ENCODE assay signal across 8 cellular contexts in genomic region chr7:123747089-123747488, GRCh38. TPM values are rescaled to one million over a fixed set of nuclear protein-coding genes. Genes with fewer than 3 reads are reported as not detected.
DNase-seq lines count a peak whose midpoint lies in the region; ATAC-seq and TF ChIP-seq lines count a peak whose summit lies in the region.

No MANE protein-coding gene starts in this region.

- BruUV-seq in IMR-90 (replicated peaks; lab: Mats Ljungman, UMichigan) (TSS peak; percentile 39), MCF 10A (replicated peaks; lab: Mats Ljungman, UMichigan) (TSS peak; percentile 29)

- H3K4me1 ChIP-seq in IMR-90 (ENCODE audit: control insufficient read depth, insufficient read depth, low read length) = peaks cover 2% of the 10 kb centered on the region; the same call in 1 of the 2 replicates
- peaks cover 26 to 53% of the 10 kb centered on the region in 2 donors for H3K4me1 ChIP-seq in muscle layer of duodenum (ENCODE audit: control insufficient read depth in 1 of 2, insufficient read depth in 2 of 2, low read length in 2 of 2)

- no peak overlapping the region for H3K18ac ChIP-seq in IMR-90 (ENCODE audit: low read depth, low read length)

- TF ChIP-seq RAD21 in IMR-90 (IDR thresholded peaks at IDR 0.05; ENCODE audit: low read length) = no peak

- H3K4me3 Mint-ChIP-seq in MCF 10A (ENCODE audit: unreplicated experiment) = peak overlapping the region; percentile 98

- no peaks in the 10 kb centered on the region for H3K9me3 Mint-ChIP-seq in MCF 10A (ENCODE audit: unreplicated experiment)

- dilution Hi-C loops in IMR-90 (cut with HindIII; ENCODE audit: low sequenced_read_pairs, unreplicated experiment) = no loop called here

- no peak for TF ChIP-seq POLR2A in IMR-90 (IDR thresholded peaks at IDR 0.05; ENCODE audit: low read depth, low read length)

- TF ChIP-seq CTCF in AG10803 (conservative IDR thresholded peaks at IDR 0.05; ENCODE audit: low read length) = no peak
- no peak for TF ChIP-seq CTCF in IMR-90 (conservative IDR thresholded peaks at IDR 0.05; ENCODE audit: low read depth, low read length)
- TF ChIP-seq CTCF in MCF 10A (IDR thresholded peaks at IDR 0.05; ENCODE audit: unreplicated experiment) = no peak

- no peak overlapping the region for H2BK20ac ChIP-seq in IMR-90 (ENCODE audit: low read depth, low read length)

- peaks cover 6% of the 10 kb centered on the region for H3K36me3 Mint-ChIP-seq in MCF 10A (ENCODE audit: insufficient read depth, unreplicated experiment)

- H4K8ac ChIP-seq in IMR-90 (ENCODE audit: low read depth in 2 of 2, low read length in 2 of 2) = no peak overlapping the region

- intact Hi-C loops in IMR-90 (cut with micrococcal nuclease) = loop anchor here (1.0 to 5.0 kb wide), 3 partner anchors 20 to 190 kb away; partner anchors contain the start of gene NDUFA5
- intact Hi-C loops in MCF 10A (cut with micrococcal nuclease) = no loop called here
- intact Hi-C loops in posterior vena cava (cut with DNase I) = no loop called here

- peaks cover 49% of the 10 kb centered on the region; the same call in 1 of the 2 replicates for H4K20me1 ChIP-seq in IMR-90 (ENCODE audit: insufficient read depth, low read length)

- H3K27ac ChIP-seq in IMR-90 (ENCODE audit: insufficient read depth, low read length) (no peak overlapping the region), muscle layer of duodenum (ENCODE audit: low read length) (peak overlapping the region; percentile 96)

- H3K4me1 Mint-ChIP-seq in MCF 10A (ENCODE audit: insufficient read depth, unreplicated experiment) = peaks cover 47% of the 10 kb centered on the region

- no CpG with 5 or more reads among the region's 4 CpGs for WGBS in IMR-90 (ENCODE audit: extremely low coverage in 2 of 2, insufficient read length in 1 of 2), 2 experiments

- H3K36me3 ChIP-seq in IMR-90 (ENCODE audit: control insufficient read depth, insufficient read depth, low read length) (no peaks in the 10 kb centered on the region), muscle layer of duodenum (ENCODE audit: control insufficient read depth in 1 of 2, insufficient read depth in 2 of 2, low read length in 2 of 2) (no peaks in the 10 kb centered on the region)

- no peak overlapping the region; the same call in 1 of the 2 replicates for H3K56ac ChIP-seq in IMR-90 (ENCODE audit: extremely low read depth, insufficient read depth, low read length)

- peak overlapping the region; percentile 45; the same call in 1 of the 2 replicates for H3K23ac ChIP-seq in IMR-90 (ENCODE audit: low read depth, low read length)

- POLR2A ChIA-PET in IMR-90 (lab: Charles Lee; ENCODE audit: unreplicated experiment) (no interaction called here), MCF 10A (lab: Yijun Ruan, JAX) (interaction anchor here (0.5 to 9.2 kb wide), 8 partner anchors 13 to 311 kb away, joined by 3 to 367 read pairs (median 13); partner anchors contain the start of gene NDUFA5)

- no peak overlapping the region for H4K5ac ChIP-seq in IMR-90 (ENCODE audit: low read depth, low read length)

- DNase-seq in AG10803 (ENCODE audit: low read depth) (no peak), IMR-90 (no peak), MCF 10A (ENCODE audit: unreplicated experiment) (peak; percentile 19), GF-D8 (lab: John Stamatoyannopoulos, UW) (no peak), NCI-H345 (lab: John Stamatoyannopoulos, UW) (no peak), posterior vena cava (ENCODE audit: low spot score) (no peak), NCI-H1092 (lab: John Stamatoyannopoulos, UW) (no peak)

- H3K4ac ChIP-seq in IMR-90 (ENCODE audit: low read depth, low read length) = no peak overlapping the region

- in situ Hi-C loops in IMR-90 (cut with MboI; ENCODE audit: low sequenced_read_pairs) = no loop called here

- ATAC-seq in IMR-90 (ENCODE audit: low read depth) = no peak

- no peak overlapping the region for H2BK120ac ChIP-seq in IMR-90 (ENCODE audit: low read depth, low read length)

- H3K9me1 ChIP-seq in IMR-90 (ENCODE audit: insufficient read depth, low read length) = no peaks in the 10 kb centered on the region

- H3K9me3 ChIP-seq in IMR-90 (ENCODE audit: control insufficient read depth, insufficient read depth, low read length) (no peaks in the 10 kb centered on the region), muscle layer of duodenum (ENCODE audit: control insufficient read depth in 1 of 2, low read length in 2 of 2) (no peaks in the 10 kb centered on the region)

- H3K27me3 ChIP-seq in IMR-90 (ENCODE audit: control insufficient read depth, insufficient read depth, low read length) (no peaks in the 10 kb centered on the region), muscle layer of duodenum (ENCODE audit: low read depth, low read length) (no peaks in the 10 kb centered on the region)

- no peaks in the 10 kb centered on the region for H3K27me3 Mint-ChIP-seq in MCF 10A (ENCODE audit: insufficient read depth, unreplicated experiment)

- H3K4me3 ChIP-seq in AG10803 (ENCODE audit: low read length) (peak overlapping the region; percentile 85), IMR-90 (ENCODE audit: insufficient read depth, low read depth, low read length) (peak overlapping the region; percentile 74), muscle layer of duodenum (ENCODE audit: low read depth in 1 of 2, low read length in 2 of 2) (peak overlapping the region; percentile 97 to 98)

- CTCF ChIA-PET in IMR-90 (lab: Yijun Ruan, JAX) (interaction anchor here (1.0 kb wide), 1 partner anchor 23 kb away, joined by 4 read pairs; no protein-coding TSS in a partner anchor), MCF 10A (lab: Yijun Ruan, JAX) (interaction anchor here (0.7 to 3.9 kb wide), 3 partner anchors 23 to 119 kb away, joined by 5 to 24 read pairs (median 16); no protein-coding TSS in a partner anchor)

- H3K9ac ChIP-seq in IMR-90 (ENCODE audit: low read depth, low read length) = peak overlapping the region; percentile 96; the same call in 1 of the 2 replicates

- no peak overlapping the region for H4K91ac ChIP-seq in IMR-90 (ENCODE audit: insufficient read depth, low read depth, low read length)

- peak overlapping the region; percentile 67 for H3K4me2 ChIP-seq in IMR-90 (ENCODE audit: low read depth, low read length)

- H3K27ac Mint-ChIP-seq in MCF 10A (ENCODE audit: low read depth, unreplicated experiment) = peak overlapping the region; percentile 99

- no peak overlapping the region for H2BK15ac ChIP-seq in IMR-90 (ENCODE audit: low read depth, low read length)

- no peak overlapping the region for H2BK5ac ChIP-seq in IMR-90 (ENCODE audit: low read depth, low read length, poor library complexity, severe bottlenecking)

- H3K79me1 ChIP-seq in IMR-90 (ENCODE audit: low read depth in 1 of 2, low read length in 2 of 2) = peaks cover 9 to 19% of the 10 kb centered on the region in 2 experiments; a peak in 3 of 4 replicates

- H2AFZ ChIP-seq in IMR-90 (replicated peaks; ENCODE audit: low read length, poor library complexity) = no peak overlapping the region

- no peak overlapping the region for H2AK5ac ChIP-seq in IMR-90 (ENCODE audit: low read depth, low read length)

- H3K14ac ChIP-seq in IMR-90 (replicated peaks; ENCODE audit: low read depth, low read length) = no peak overlapping the region

- H2AK9ac ChIP-seq in IMR-90 (replicated peaks; ENCODE audit: low read depth, low read length, poor library complexity) = no peak overlapping the region

TF ChIP-seq in IMR-90, 13 proteins besides CTCF, POLR2A, EP300 and RAD21:
- TF ChIP-seq BHLHE40 (IDR thresholded peaks at IDR 0.05; ENCODE audit: low read depth, low read length) = no peak
- no peak for TF ChIP-seq CHD1 (IDR thresholded peaks at IDR 0.05; ENCODE audit: low read depth, low read length)
- no peak for TF ChIP-seq RCOR1 (IDR thresholded peaks at IDR 0.05; ENCODE audit: insufficient replicate concordance, low read length)
- TF ChIP-seq MAFK (IDR thresholded peaks at IDR 0.05; ENCODE audit: low read depth, low read length) = no peak
- TF ChIP-seq SMC3 (IDR thresholded peaks at IDR 0.05; ENCODE audit: low read depth, low read length) = no peak
- no peak for TF ChIP-seq MXI1 (IDR thresholded peaks at IDR 0.05; ENCODE audit: borderline replicate concordance, low read depth, low read length)
- no peak for TF ChIP-seq RFX5 (IDR thresholded peaks at IDR 0.05; ENCODE audit: low read depth, low read length)
- TF ChIP-seq FOS (IDR thresholded peaks at IDR 0.05; ENCODE audit: low read depth, low read length) = no peak
- TF ChIP-seq USF2 (IDR thresholded peaks at IDR 0.05; ENCODE audit: low read depth, low read length) = no peak
- no peak for TF ChIP-seq NFE2L2 (IDR thresholded peaks at IDR 0.05; ENCODE audit: low read depth, low read length)

RNA-seq across cellular contexts. Expression of gene WASL, which starts 1.7 kb away (rescaled TPM):
- total RNA-seq in IMR-90 (2012; rRNA removed) (2.3 and 5.3 TPM in 2 replicates), MCF 10A (2022) (34.7 and 38.8 TPM in 2 replicates), posterior vena cava (10 to 100 TPM; 38.1 to 58.1 TPM)
- 7.4 and 7.9 TPM in 2 replicates for polyA plus RNA-seq in IMR-90 (2012; rRNA removed)
- polyA plus RNA-seq in IMR-90 (2012; cell fraction: cytosol; rRNA removed) = 2.1 and 5.6 TPM in 2 replicates
- polyA plus RNA-seq in IMR-90 (2012; cell fraction: nucleus; rRNA removed; ENCODE audit: low replicate concordance) = 3.5 and 7.3 TPM in 2 replicates
